In the genomic region with DNA sequence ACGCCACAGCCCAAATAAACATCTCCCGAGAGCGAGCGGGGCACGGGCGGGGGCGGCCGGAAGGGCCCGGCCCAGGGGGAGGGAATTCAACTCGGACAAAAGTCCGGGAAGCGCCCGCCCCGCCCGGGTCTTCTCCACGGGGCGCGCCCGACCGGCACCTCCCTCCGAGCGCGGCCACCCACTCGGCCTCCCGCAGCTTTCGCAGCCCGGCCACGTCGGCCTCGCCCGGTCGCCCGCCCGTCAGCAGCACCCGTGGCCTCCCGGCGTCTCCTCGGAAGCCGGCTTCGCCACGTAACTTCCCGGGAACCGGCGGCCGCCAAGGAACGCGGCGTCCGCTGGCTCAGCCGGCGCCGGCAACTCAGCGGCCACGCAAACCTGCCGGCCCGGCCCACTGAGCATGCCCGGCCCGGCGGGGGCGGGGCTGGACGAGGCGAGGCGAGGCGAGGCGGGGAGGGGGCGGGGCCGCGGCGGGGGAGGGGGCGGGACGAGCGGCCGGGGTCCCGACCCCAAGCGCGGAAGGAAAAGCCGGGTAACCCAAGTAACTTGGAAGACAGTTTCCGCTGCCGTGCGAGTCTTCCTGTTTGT, we compare ENCODE assay signal across 1 cellular context.
A peak's percentile ranks its signal among the peaks of the same experiment; 100 is the strongest.
TF ChIP-seq lines count a peak whose summit lies in the region.

A gene (minus strand): TSS at position 369 of the 585 bp plus-strand sequence. CDS start 440 bp downstream, outside the sequence.

TF ChIP-seq in HepG2, 621 proteins besides CTCF, POLR2A, EP300 and RAD21 (continued from another document and continues in another):
- TF ChIP-seq, protein P1, sequence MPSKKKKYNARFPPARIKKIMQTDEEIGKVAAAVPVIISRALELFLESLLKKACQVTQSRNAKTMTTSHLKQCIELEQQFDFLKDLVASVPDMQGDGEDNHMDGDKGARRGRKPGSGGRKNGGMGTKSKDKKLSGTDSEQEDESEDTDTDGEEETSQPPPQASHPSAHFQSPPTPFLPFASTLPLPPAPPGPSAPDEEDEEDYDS (CRISPR knock-in tag; IDR thresholded peaks at IDR 0.05), result no peak
- no peak for TF ChIP-seq ZBTB20 (CRISPR knock-in tag; IDR thresholded peaks at IDR 0.05; ENCODE audit: borderline replicate concordance, low read depth)
- TF ChIP-seq EEA1 (CRISPR knock-in tag; IDR thresholded peaks at IDR 0.05; ENCODE audit: borderline replicate concordance), result no peak
- no peak for TF ChIP-seq ZNF136 (CRISPR knock-in tag; IDR thresholded peaks at IDR 0.05; ENCODE audit: low read depth)
- no peak for TF ChIP-seq ZNF234 (CRISPR knock-in tag; conservative IDR thresholded peaks at IDR 0.05)
- no peak for TF ChIP-seq ZNF326 (CRISPR knock-in tag; IDR thresholded peaks at IDR 0.05; ENCODE audit: borderline replicate concordance)
- peak; percentile 73 for TF ChIP-seq HNRNPLL (IDR thresholded peaks at IDR 0.05; ENCODE audit: low read depth, low read length, poor library complexity, severe bottlenecking)
- no peak; the same call in 1 of the 2 replicates for TF ChIP-seq ETV6 (CRISPR knock-in tag; conservative IDR thresholded peaks at IDR 0.05)
- no peak for TF ChIP-seq YY1 (IDR thresholded peaks at IDR 0.05; ENCODE audit: insufficient read depth, insufficient replicate concordance, low read depth, low read length)
- peak; percentile 59; the same call in 1 of the 2 replicates for TF ChIP-seq ATF7-NPFF (CRISPR knock-in tag; IDR thresholded peaks at IDR 0.05; ENCODE audit: low read depth)
- no peak; the same call in 1 of the 2 replicates for TF ChIP-seq TARDBP (CRISPR knock-in tag; IDR thresholded peaks at IDR 0.05)
- peak; percentile 85 for TF ChIP-seq RBFOX2 (IDR thresholded peaks at IDR 0.05; ENCODE audit: low read depth, low read length)
- 0 out of 2 replicates have a peak, but pooled peaks have one; percentile 16 for TF ChIP-seq ZSCAN31 (CRISPR knock-in tag; IDR thresholded peaks at IDR 0.05; ENCODE audit: low read depth)
- no peak for TF ChIP-seq RARG (CRISPR knock-in tag; IDR thresholded peaks at IDR 0.05; ENCODE audit: low read depth)
- no peak for TF ChIP-seq FOXA1 (IDR thresholded peaks at IDR 0.05)
- no peak for TF ChIP-seq FOXA1 (CRISPR knock-in tag; IDR thresholded peaks at IDR 0.05)
- TF ChIP-seq, protein P2, sequence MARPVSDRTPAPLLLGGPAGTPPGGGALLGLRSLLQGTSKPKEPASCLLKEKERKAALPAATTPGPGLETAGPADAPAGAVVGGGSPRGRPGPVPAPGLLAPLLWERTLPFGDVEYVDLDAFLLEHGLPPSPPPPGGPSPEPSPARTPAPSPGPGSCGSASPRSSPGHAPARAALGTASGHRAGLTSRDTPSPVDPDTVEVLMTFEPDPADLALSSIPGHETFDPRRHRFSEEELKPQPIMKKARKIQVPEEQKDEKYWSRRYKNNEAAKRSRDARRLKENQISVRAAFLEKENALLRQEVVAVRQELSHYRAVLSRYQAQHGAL (CRISPR knock-in tag; IDR thresholded peaks at IDR 0.05; ENCODE audit: not compliant biosample characterization), result no peak
- TF ChIP-seq ZBTB38 (CRISPR knock-in tag; IDR thresholded peaks at IDR 0.05), result no peak
- TF ChIP-seq ZNF180 (CRISPR knock-in tag; IDR thresholded peaks at IDR 0.05; ENCODE audit: borderline replicate concordance, low read depth), result no peak
- no peak for TF ChIP-seq TCF7 (IDR thresholded peaks at IDR 0.05; ENCODE audit: low read depth)
- TF ChIP-seq, protein P3, sequence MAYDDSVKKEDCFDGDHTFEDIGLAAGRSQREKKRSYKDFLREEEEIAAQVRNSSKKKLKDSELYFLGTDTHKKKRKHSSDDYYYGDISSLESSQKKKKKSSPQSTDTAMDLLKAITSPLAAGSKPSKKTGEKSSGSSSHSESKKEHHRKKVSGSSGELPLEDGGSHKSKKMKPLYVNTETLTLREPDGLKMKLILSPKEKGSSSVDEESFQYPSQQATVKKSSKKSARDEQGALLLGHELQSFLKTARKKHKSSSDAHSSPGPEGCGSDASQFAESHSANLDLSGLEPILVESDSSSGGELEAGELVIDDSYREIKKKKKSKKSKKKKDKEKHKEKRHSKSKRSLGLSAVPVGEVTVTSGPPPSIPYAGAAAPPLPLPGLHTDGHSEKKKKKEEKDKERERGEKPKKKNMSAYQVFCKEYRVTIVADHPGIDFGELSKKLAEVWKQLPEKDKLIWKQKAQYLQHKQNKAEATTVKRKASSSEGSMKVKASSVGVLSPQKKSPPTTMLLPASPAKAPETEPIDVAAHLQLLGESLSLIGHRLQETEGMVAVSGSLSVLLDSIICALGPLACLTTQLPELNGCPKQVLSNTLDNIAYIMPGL (CRISPR knock-in tag; IDR thresholded peaks at IDR 0.05; ENCODE audit: borderline replicate concordance in 1 of 2, low read depth in 1 of 2), result no peak; a peak in 3 of 4 replicates
- TF ChIP-seq HNRNPL (IDR thresholded peaks at IDR 0.05; ENCODE audit: low read depth, low read length), result no peak
- TF ChIP-seq KLF13 (CRISPR knock-in tag; IDR thresholded peaks at IDR 0.05), result no peak
- TF ChIP-seq, protein P4, sequence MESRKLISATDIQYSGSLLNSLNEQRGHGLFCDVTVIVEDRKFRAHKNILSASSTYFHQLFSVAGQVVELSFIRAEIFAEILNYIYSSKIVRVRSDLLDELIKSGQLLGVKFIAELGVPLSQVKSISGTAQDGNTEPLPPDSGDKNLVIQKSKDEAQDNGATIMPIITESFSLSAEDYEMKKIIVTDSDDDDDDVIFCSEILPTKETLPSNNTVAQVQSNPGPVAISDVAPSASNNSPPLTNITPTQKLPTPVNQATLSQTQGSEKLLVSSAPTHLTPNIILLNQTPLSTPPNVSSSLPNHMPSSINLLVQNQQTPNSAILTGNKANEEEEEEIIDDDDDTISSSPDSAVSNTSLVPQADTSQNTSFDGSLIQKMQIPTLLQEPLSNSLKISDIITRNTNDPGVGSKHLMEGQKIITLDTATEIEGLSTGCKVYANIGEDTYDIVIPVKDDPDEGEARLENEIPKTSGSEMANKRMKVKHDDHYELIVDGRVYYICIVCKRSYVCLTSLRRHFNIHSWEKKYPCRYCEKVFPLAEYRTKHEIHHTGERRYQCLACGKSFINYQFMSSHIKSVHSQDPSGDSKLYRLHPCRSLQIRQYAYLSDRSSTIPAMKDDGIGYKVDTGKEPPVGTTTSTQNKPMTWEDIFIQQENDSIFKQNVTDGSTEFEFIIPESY (CRISPR knock-in tag; IDR thresholded peaks at IDR 0.05), result no peak
- TF ChIP-seq NR2F2 (IDR thresholded peaks at IDR 0.05; ENCODE audit: borderline replicate concordance, low read depth), result no peak
- no peak for TF ChIP-seq SKI (IDR thresholded peaks at IDR 0.05; ENCODE audit: partially characterized antibody)
- no peak for TF ChIP-seq TBX3 (IDR thresholded peaks at IDR 0.05; ENCODE audit: borderline replicate concordance)
- TF ChIP-seq ZFP36L1 (CRISPR knock-in tag; IDR thresholded peaks at IDR 0.05), result no peak
- no peak for TF ChIP-seq ZNF143 (CRISPR knock-in tag; IDR thresholded peaks at IDR 0.05)
- TF ChIP-seq, protein P5, sequence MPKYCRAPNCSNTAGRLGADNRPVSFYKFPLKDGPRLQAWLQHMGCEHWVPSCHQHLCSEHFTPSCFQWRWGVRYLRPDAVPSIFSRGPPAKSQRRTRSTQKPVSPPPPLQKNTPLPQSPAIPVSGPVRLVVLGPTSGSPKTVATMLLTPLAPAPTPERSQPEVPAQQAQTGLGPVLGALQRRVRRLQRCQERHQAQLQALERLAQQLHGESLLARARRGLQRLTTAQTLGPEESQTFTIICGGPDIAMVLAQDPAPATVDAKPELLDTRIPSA (CRISPR knock-in tag; IDR thresholded peaks at IDR 0.05; ENCODE audit: borderline replicate concordance), result no peak
- TF ChIP-seq, protein P6, sequence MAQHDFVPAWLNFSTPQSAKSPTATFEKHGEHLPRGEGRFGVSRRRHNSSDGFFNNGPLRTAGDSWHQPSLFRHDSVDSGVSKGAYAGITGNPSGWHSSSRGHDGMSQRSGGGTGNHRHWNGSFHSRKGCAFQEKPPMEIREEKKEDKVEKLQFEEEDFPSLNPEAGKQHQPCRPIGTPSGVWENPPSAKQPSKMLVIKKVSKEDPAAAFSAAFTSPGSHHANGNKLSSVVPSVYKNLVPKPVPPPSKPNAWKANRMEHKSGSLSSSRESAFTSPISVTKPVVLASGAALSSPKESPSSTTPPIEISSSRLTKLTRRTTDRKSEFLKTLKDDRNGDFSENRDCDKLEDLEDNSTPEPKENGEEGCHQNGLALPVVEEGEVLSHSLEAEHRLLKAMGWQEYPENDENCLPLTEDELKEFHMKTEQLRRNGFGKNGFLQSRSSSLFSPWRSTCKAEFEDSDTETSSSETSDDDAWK (CRISPR knock-in tag; IDR thresholded peaks at IDR 0.05), result no peak
- TF ChIP-seq NR3C1 (CRISPR knock-in tag; IDR thresholded peaks at IDR 0.05), result no peak
- no peak for TF ChIP-seq ZNF207 (IDR thresholded peaks at IDR 0.05; ENCODE audit: borderline replicate concordance)
- TF ChIP-seq KLF15 (CRISPR knock-in tag; IDR thresholded peaks at IDR 0.05; ENCODE audit: borderline replicate concordance), result no peak
- TF ChIP-seq SCMH1 (CRISPR knock-in tag; IDR thresholded peaks at IDR 0.05; ENCODE audit: borderline replicate concordance), result no peak
- TF ChIP-seq TAF1 (CRISPR knock-in tag; IDR thresholded peaks at IDR 0.05), result peak; percentile 78
- TF ChIP-seq ZNF160 (CRISPR knock-in tag; IDR thresholded peaks at IDR 0.05), result 0 out of 2 replicates have a peak, but pooled peaks have one; percentile 22
- TF ChIP-seq HNRNPH1 (optimal IDR thresholded peaks at IDR 0.05; ENCODE audit: low read depth, low read length), result no peak
- TF ChIP-seq POGZ (CRISPR knock-in tag; IDR thresholded peaks at IDR 0.05), result no peak
- TF ChIP-seq, protein P7, sequence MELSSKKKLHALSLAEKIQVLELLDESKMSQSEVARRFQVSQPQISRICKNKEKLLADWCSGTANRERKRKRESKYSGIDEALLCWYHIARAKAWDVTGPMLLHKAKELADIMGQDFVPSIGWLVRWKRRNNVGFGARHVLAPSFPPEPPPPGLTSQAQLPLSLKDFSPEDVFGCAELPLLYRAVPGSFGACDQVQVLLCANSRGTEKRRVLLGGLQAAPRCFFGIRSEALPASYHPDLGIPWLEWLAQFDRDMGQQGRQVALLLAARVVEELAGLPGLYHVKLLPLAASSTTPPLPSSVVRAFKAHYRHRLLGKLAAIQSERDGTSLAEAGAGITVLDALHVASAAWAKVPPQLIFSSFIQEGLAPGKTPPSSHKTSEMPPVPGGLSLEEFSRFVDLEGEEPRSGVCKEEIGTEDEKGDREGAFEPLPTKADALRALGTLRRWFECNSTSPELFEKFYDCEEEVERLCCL (CRISPR knock-in tag; IDR thresholded peaks at IDR 0.05; ENCODE audit: borderline replicate concordance), result no peak
- no peak for TF ChIP-seq PLRG1 (conservative IDR thresholded peaks at IDR 0.05)
- TF ChIP-seq ZNF737 (CRISPR knock-in tag; IDR thresholded peaks at IDR 0.05; ENCODE audit: borderline replicate concordance), result no peak
- 0 out of 2 replicates have a peak, but pooled peaks have one; percentile 65 for TF ChIP-seq ZIK1 (CRISPR knock-in tag; IDR thresholded peaks at IDR 0.05; ENCODE audit: borderline replicate concordance, low read depth)
- TF ChIP-seq IRX3 (CRISPR knock-in tag; IDR thresholded peaks at IDR 0.05; ENCODE audit: borderline replicate concordance, low read depth), result no peak
- no peak for TF ChIP-seq GATAD1 (CRISPR knock-in tag; IDR thresholded peaks at IDR 0.05)
- TF ChIP-seq SIX4 (CRISPR knock-in tag; IDR thresholded peaks at IDR 0.05), result no peak
- TF ChIP-seq BCL6 (CRISPR knock-in tag; IDR thresholded peaks at IDR 0.05), result no peak
- TF ChIP-seq, protein P8, sequence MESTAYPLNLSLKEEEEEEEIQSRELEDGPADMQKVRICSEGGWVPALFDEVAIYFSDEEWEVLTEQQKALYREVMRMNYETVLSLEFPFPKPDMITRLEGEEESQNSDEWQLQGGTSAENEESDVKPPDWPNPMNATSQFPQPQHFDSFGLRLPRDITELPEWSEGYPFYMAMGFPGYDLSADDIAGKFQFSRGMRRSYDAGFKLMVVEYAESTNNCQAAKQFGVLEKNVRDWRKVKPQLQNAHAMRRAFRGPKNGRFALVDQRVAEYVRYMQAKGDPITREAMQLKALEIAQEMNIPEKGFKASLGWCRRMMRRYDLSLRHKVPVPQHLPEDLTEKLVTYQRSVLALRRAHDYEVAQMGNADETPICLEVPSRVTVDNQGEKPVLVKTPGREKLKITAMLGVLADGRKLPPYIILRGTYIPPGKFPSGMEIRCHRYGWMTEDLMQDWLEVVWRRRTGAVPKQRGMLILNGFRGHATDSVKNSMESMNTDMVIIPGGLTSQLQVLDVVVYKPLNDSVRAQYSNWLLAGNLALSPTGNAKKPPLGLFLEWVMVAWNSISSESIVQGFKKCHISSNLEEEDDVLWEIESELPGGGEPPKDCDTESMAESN (CRISPR knock-in tag; conservative IDR thresholded peaks at IDR 0.05), result peak; percentile 50; the same call in 1 of the 2 replicates
- no peak for TF ChIP-seq ARID2 (CRISPR knock-in tag; IDR thresholded peaks at IDR 0.05; ENCODE audit: borderline replicate concordance)
- TF ChIP-seq JDP2 (CRISPR knock-in tag; IDR thresholded peaks at IDR 0.05; ENCODE audit: borderline replicate concordance), result no peak
